19 cellular contexts compared by ENCODE assay signal in the genomic region with DNA sequence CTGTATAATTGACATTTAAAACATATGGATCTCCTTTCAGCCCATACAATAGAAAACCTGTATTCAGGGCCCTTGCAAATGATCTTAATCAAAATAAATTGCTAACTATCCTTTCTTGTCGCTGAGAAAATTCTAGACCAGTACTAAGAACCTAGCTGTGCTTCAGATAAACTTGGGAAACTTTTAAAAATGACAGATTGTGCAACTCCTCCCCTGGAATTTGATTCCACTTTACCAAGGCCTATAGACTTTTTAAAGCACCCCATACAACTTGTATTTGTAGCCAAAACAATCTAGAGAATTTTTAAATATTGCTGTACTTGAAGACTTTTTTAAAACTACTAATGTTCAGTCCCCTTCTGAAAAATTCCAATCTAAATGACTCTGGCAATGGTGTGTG.
"Had no signal": no experiment of that assay in that cellular context is flagged by ENCODE, and none has a peak within 500 bp of the region (broad histone marks: within the 10 kb centered on the region; RNA-seq: fewer than 3 reads in every experiment).

No MANE protein-coding gene starts in this region.

- ATAC-seq: esophagus mucosa; heart right ventricle; left lobe of liver; naive thymus-derived CD4-positive, alpha-beta T cell; sciatic nerve; stimulated activated memory B cell treated with anti-CD40 and anti-IgM and Interleukin-4, amounts not matched to agents 10 μg/mL and 1 μg/mL and 100 μg/mL, for 72 hours had no signal

- H3K4me3 Mint-ChIP-seq: naive thymus-derived CD4-positive, alpha-beta T cell; stimulated activated memory B cell treated with anti-CD40 and anti-IgM and Interleukin-4, amounts not matched to agents 10 μg/mL and 1 μg/mL and 100 μg/mL, for 72 hours; stimulated activated naive CD8-positive, alpha-beta T cell treated with anti-CD3 and anti-CD28 coated beads, Interleukin-15, Interleukin-2, amounts not matched to agents 100 ng/mL and 50 ng/mL, for 24 hours had no signal

- H3K9me3 Mint-ChIP-seq: naive thymus-derived CD4-positive, alpha-beta T cell; stimulated activated memory B cell treated with anti-CD40 and anti-IgM and Interleukin-4, amounts not matched to agents 10 μg/mL and 1 μg/mL and 100 μg/mL, for 72 hours; stimulated activated naive CD8-positive, alpha-beta T cell treated with anti-CD3 and anti-CD28 coated beads, Interleukin-15, Interleukin-2, amounts not matched to agents 100 ng/mL and 50 ng/mL, for 24 hours had no signal

- H3K27ac ChIP-seq: heart right ventricle, neutrophil, spleen, tibial artery, upper lobe of left lung, uterus had no signal

- H3K27ac Mint-ChIP-seq: stimulated activated memory B cell treated with anti-CD40 and anti-IgM and Interleukin-4, amounts not matched to agents 10 μg/mL and 1 μg/mL and 100 μg/mL, for 72 hours; stimulated activated naive CD8-positive, alpha-beta T cell treated with anti-CD3 and anti-CD28 coated beads, Interleukin-15, Interleukin-2, amounts not matched to agents 100 ng/mL and 50 ng/mL, for 24 hours had no signal

- H3K4me1 ChIP-seq: uterus had no signal

- H3K9me3 ChIP-seq: neutrophil, spleen, tibial artery, upper lobe of left lung, uterus had no signal

- H3K36me3 ChIP-seq: neutrophil, uterus had no signal

- H3K27me3 ChIP-seq: heart right ventricle, neutrophil, spleen, tibial artery, upper lobe of left lung, uterus had no signal

- DNase-seq: effector memory CD4-positive, alpha-beta T cell; heart right ventricle; hypothalamus; islet precursor cell; mammary epithelial cell; naive thymus-derived CD4-positive, alpha-beta T cell; spleen; stimulated activated CD4-positive, alpha-beta T cell treated with anti-CD3 and anti-CD28 coated beads, Interleukin-15, amount 100 ng/mL, for 24 hours; stimulated activated CD4-positive, alpha-beta T cell treated with anti-CD3 and anti-CD28 coated beads, Interleukin-1b, Interleukin-23, amount 100 ng/mL, for 48 hours; stimulated activated CD4-positive, alpha-beta T cell treated with anti-CD3 and anti-CD28 coated beads, Interleukin-4, amount 100 ng/mL, for 24 hours; tibial artery; upper lobe of left lung; uterus had no signal

- H3K27me3 Mint-ChIP-seq: naive thymus-derived CD4-positive, alpha-beta T cell; stimulated activated memory B cell treated with anti-CD40 and anti-IgM and Interleukin-4, amounts not matched to agents 10 μg/mL and 1 μg/mL and 100 μg/mL, for 72 hours; stimulated activated naive CD8-positive, alpha-beta T cell treated with anti-CD3 and anti-CD28 coated beads, Interleukin-15, Interleukin-2, amounts not matched to agents 100 ng/mL and 50 ng/mL, for 24 hours had no signal

- H3K4me3 ChIP-seq: heart right ventricle, spleen, tibial artery, upper lobe of left lung, uterus had no signal
